ENCODE assay signal across 10 cellular contexts in the genomic region with DNA sequence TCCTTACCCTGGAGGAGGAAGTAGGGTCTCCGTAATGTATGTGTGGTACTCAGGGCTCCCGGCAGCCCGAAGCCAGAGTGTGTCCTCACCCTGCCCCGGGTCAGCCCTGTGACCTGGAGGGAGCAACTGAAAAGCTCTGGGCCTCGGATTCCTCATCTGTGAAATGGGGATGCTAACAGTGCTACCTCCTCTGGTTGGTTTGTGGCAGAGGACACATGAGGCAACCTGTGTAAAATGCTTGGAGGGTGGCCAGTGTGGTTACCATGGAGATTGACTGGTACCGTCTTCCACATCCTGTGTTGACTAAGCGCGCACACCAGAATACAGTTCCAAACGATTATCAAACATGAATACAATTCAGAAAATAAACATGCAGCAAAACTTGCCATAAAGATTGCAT.
DNase-seq lines count a peak whose midpoint lies in the region; ATAC-seq and TF ChIP-seq lines count a peak whose summit lies in the region.
"Had no signal": no experiment of that assay in that cellular context is flagged by ENCODE, and none has a peak within 500 bp of the region (broad histone marks: within the 10 kb centered on the region; RNA-seq: fewer than 3 reads in every experiment).

No MANE protein-coding gene starts in this region.

- TF ChIP-seq CTCF in GM23338 (conservative IDR thresholded peaks at IDR 0.05; ENCODE audit: low read depth in 2 of 2) = no peak
- TF ChIP-seq CTCF in mammary epithelial cell (conservative IDR thresholded peaks at IDR 0.05 in 1 of 2, IDR thresholded peaks at IDR 0.05 in 1 of 2; ENCODE audit: extremely low read depth in 1 of 2, insufficient read depth in 1 of 2, low read depth in 1 of 2, low read length in 2 of 2) = no peak

- H3K9me3 Mint-ChIP-seq in GM23338 = no peaks in the 10 kb centered on the region
- H3K9me3 Mint-ChIP-seq: nephron had no signal

- intact Hi-C loops in mammary epithelial cell (cut with micrococcal nuclease) = loop anchor here (10.0 kb wide), 1 partner anchor 116 kb away; no protein-coding TSS in a partner anchor

- DNase-seq in GM23338 (ENCODE audit: low spot score) (no peak), T-helper 22 cell (ENCODE audit: low read depth) (peak; percentile 79), mammary epithelial cell (peak; percentile 33), putamen (ENCODE audit: low spot score) (no peak)
- DNase-seq in stimulated activated CD4-positive, alpha-beta T cell treated with anti-CD3 and anti-CD28 coated beads, Interleukin-1b, Interleukin-23, amount 100 ng/mL, for 1 hour (ENCODE audit: low read depth in 2 of 2) = peak; percentile 21 to 51
- DNase-seq: SW 1271 had no signal

- in situ Hi-C loops in mammary epithelial cell (cut with MboI; ENCODE audit: low sequenced_read_pairs in 2 of 2) = no loop called here

- CTCF ChIA-PET in mammary epithelial cell (lab: Charles Lee; ENCODE audit: low non-redundant PET) = no interaction called here

- H2AFZ ChIP-seq in GM23338 (peak overlapping the region; percentile 47), mammary epithelial cell (ENCODE audit: low read depth, low read length) (no peak overlapping the region)

- H3K4me1 Mint-ChIP-seq in GM23338 = peaks cover 13% of the 10 kb centered on the region

- no peak overlapping the region for H3K27ac Mint-ChIP-seq in GM23338
- H3K27ac Mint-ChIP-seq: nephron had no signal

- H3K9me2 ChIP-seq in GM23338 (ENCODE audit: insufficient read depth) = no peaks in the 10 kb centered on the region

- peaks cover 7% of the 10 kb centered on the region for H3K27me3 Mint-ChIP-seq in GM23338 (ENCODE audit: insufficient read depth, low read depth, poor library complexity)

- H3K9ac ChIP-seq in mammary epithelial cell (ENCODE audit: insufficient read depth, low read length) = no peak overlapping the region

- BruUV-seq in mammary epithelial cell (replicated peaks; lab: Mats Ljungman, UMichigan) = no TSS peak

- H3K79me2 ChIP-seq in GM23338 (replicated peaks; ENCODE audit: insufficient read depth) (no peaks in the 10 kb centered on the region), mammary epithelial cell (ENCODE audit: insufficient read depth, low read length) (no peaks in the 10 kb centered on the region)

- H3K4me3 Mint-ChIP-seq in GM23338 = no peak overlapping the region
- H3K4me3 Mint-ChIP-seq: nephron had no signal

- WGBS in mammary epithelial cell (ENCODE audit: low coverage, missing lambda C conversion rate) = 75% methylated on average over 8 of the region's 9 CpGs

- H3K36me3 ChIP-seq in GM23338 (ENCODE audit: insufficient read depth) (no peaks in the 10 kb centered on the region), mammary epithelial cell (ENCODE audit: insufficient read depth, low read length) (no peaks in the 10 kb centered on the region)

- ATAC-seq in GM23338 (no peak; the same call in 2 of the 3 replicates), GM19452 (IDR thresholded peaks at IDR 0.05; ENCODE audit: unreplicated experiment) (no peak), GM19463 (IDR thresholded peaks at IDR 0.05; ENCODE audit: unreplicated experiment) (no peak), HG03135 (IDR thresholded peaks at IDR 0.05; ENCODE audit: unreplicated experiment) (no peak)

- H3K4me1 ChIP-seq in GM23338 (ENCODE audit: insufficient read depth) = no peaks in the 10 kb centered on the region
- H3K4me1 ChIP-seq in mammary epithelial cell (ENCODE audit: insufficient read depth, low read length) = peaks cover 7% of the 10 kb centered on the region

- no peaks in the 10 kb centered on the region for H4K20me1 ChIP-seq in GM23338 (replicated peaks; ENCODE audit: insufficient read depth)
- no peaks in the 10 kb centered on the region for H4K20me1 ChIP-seq in mammary epithelial cell (ENCODE audit: insufficient read depth, low read length)

- H3K27ac ChIP-seq in GM23338 (ENCODE audit: low read depth) (no peak overlapping the region), mammary epithelial cell (ENCODE audit: insufficient read depth, low read depth, low read length) (no peak overlapping the region)

- H3F3A ChIP-seq in GM23338 (replicated peaks; ENCODE audit: low read depth) = no peaks in the 10 kb centered on the region

- H3K9me3 ChIP-seq in mammary epithelial cell (replicated peaks; ENCODE audit: insufficient read depth, low read length) = peaks cover 3% of the 10 kb centered on the region

- H3K4me3 ChIP-seq in GM23338 (no peak overlapping the region), mammary epithelial cell (replicated peaks in 1 of 3; ENCODE audit: insufficient read depth in 1 of 3, low read depth in 2 of 3, low read length in 3 of 3) (no peak overlapping the region)

- H3K36me3 Mint-ChIP-seq in GM23338 (ENCODE audit: low read depth) = no peaks in the 10 kb centered on the region

- H3K4me2 ChIP-seq in GM23338 (no peak overlapping the region), mammary epithelial cell (ENCODE audit: insufficient read depth, low read depth, low read length) (no peak overlapping the region)

- no peaks in the 10 kb centered on the region for H3K27me3 ChIP-seq in GM23338 (ENCODE audit: insufficient read depth)
- H3K27me3 ChIP-seq in mammary epithelial cell (ENCODE audit: insufficient read depth, low read length) = no peaks in the 10 kb centered on the region

- dilution Hi-C loops in mammary epithelial cell (cut with HindIII; ENCODE audit: low sequenced_read_pairs) = no loop called here

TF ChIP-seq in GM23338, 12 proteins besides CTCF, POLR2A, EP300 and RAD21:
- TF ChIP-seq NANOG (IDR thresholded peaks at IDR 0.05; ENCODE audit: borderline replicate concordance) = no peak
- TF ChIP-seq ZNF331 (CRISPR knock-in tag; IDR thresholded peaks at IDR 0.05; ENCODE audit: low read depth) = no peak
- TF ChIP-seq EZH2phosphoT487 (IDR thresholded peaks at IDR 0.05; ENCODE audit: unreplicated experiment) = no peak
- no peak for TF ChIP-seq JUNB (IDR thresholded peaks at IDR 0.05; ENCODE audit: unreplicated experiment)

Comparison
In these comparisons a context has a peak if more than half of its experiments do, and no peak if none do; other contexts are left out.
1. DNase-seq: peak in T-helper 22 cell (single experiment), mammary epithelial cell (single experiment) and stimulated activated CD4-positive, alpha-beta T cell treated with anti-CD3 and anti-CD28 coated beads, Interleukin-1b, Interleukin-23, amount 100 ng/mL, for 1 hour (2 of 2); none in GM23338 (single experiment) and putamen (single experiment).